Comparison of ENCODE assay signal across 28 cellular contexts in genomic region chr4:119615068-119615744, GRCh38. TPM values are rescaled to one million over a fixed set of nuclear protein-coding genes. Genes with fewer than 3 reads are reported as not detected.
DNase-seq lines count a peak whose midpoint lies in the region; ATAC-seq, FAIRE-seq and TF ChIP-seq lines count a peak whose summit lies in the region.
"Had no signal": no experiment of that assay in that cellular context is flagged by ENCODE, and none has a peak within 500 bp of the region (broad histone marks: within the 10 kb centered on the region; RNA-seq: fewer than 3 reads in every experiment).

No MANE protein-coding gene starts in this region.

- H3K4me3 ChIP-seq in astrocyte (ENCODE audit: insufficient read depth, low read depth, low read length) (no peak overlapping the region), left lung (no peak overlapping the region), upper lobe of left lung (no peak overlapping the region)
- H3K4me3 ChIP-seq: gastrocnemius medialis, Peyer's patch, SJSA1 had no signal

- H3K4me3 Mint-ChIP-seq in astrocyte (ENCODE audit: unreplicated experiment), result no peak overlapping the region
- H3K4me3 Mint-ChIP-seq in activated naive CD8-positive, alpha-beta T cell treated with anti-CD3 and anti-CD28 coated beads, Interleukin-2, amount 50 U/mL, for 24 hours, result no peak overlapping the region
- H3K4me3 Mint-ChIP-seq: activated naive CD4-positive, alpha-beta T cell treated with anti-CD3 and anti-CD28 coated beads, Interleukin-2, amount 10 ng/mL, durations not matched to agents 7 days and 5 days; activated T-cell treated with anti-CD3 and anti-CD28 coated beads, Interleukin-2, amount 50 U/mL, for 72 hours; CD4-positive, CD25-positive, alpha-beta regulatory T cell; central memory CD8-positive, alpha-beta T cell; neural crest cell had no signal

- no peak overlapping the region for H3K4me2 ChIP-seq in astrocyte (ENCODE audit: low read length)

- ATAC-seq in left lung, result peak; percentile 87
- peak; percentile 32 to 65 for ATAC-seq in upper lobe of left lung (ENCODE audit: low FRiP score in 2 of 2)
- no peak for ATAC-seq in GM18517 (IDR thresholded peaks at IDR 0.05; ENCODE audit: unreplicated experiment)
- no peak for ATAC-seq in activated naive CD8-positive, alpha-beta T cell treated with anti-CD3 and anti-CD28 coated beads, Interleukin-2, amount 50 U/mL, for 24 hours
- ATAC-seq: activated T-cell treated with anti-CD3 and anti-CD28 coated beads, Interleukin-2, amount 50 U/mL, for 72 hours; gastrocnemius medialis; stimulated activated naive CD8-positive, alpha-beta T cell treated with anti-CD3 and anti-CD28 coated beads, Interleukin-15, Interleukin-2, amounts not matched to agents 100 U/mL and 50 U/mL, for 24 hours had no signal

- H3K9ac ChIP-seq in astrocyte (ENCODE audit: low read length), result no peak overlapping the region
- H3K9ac ChIP-seq: parathyroid adenoma had no signal

- TF ChIP-seq EP300 in upper lobe of left lung (IDR thresholded peaks at IDR 0.05), result no peak

- no peaks in the 10 kb centered on the region for H3K9me3 Mint-ChIP-seq in astrocyte (ENCODE audit: unreplicated experiment)
- H3K9me3 Mint-ChIP-seq in activated naive CD8-positive, alpha-beta T cell treated with anti-CD3 and anti-CD28 coated beads, Interleukin-2, amount 50 U/mL, for 24 hours, result peaks cover 10% of the 10 kb centered on the region
- H3K9me3 Mint-ChIP-seq: activated naive CD4-positive, alpha-beta T cell treated with anti-CD3 and anti-CD28 coated beads, Interleukin-2, amount 10 ng/mL, durations not matched to agents 7 days and 5 days; central memory CD8-positive, alpha-beta T cell had no signal

- H3K27ac ChIP-seq in astrocyte (ENCODE audit: low read depth, low read length), result no peak overlapping the region
- H3K27ac ChIP-seq in left lung, result peak overlapping the region in 1 of 2 donors; percentile 9
- peak overlapping the region in 1 of 4 donors; percentile 21 for H3K27ac ChIP-seq in upper lobe of left lung
- H3K27ac ChIP-seq: parathyroid adenoma, Peyer's patch, SJSA1 had no signal

- H3K27me3 Mint-ChIP-seq in astrocyte (ENCODE audit: low read depth, unreplicated experiment), result no peaks in the 10 kb centered on the region
- H3K27me3 Mint-ChIP-seq in activated naive CD8-positive, alpha-beta T cell treated with anti-CD3 and anti-CD28 coated beads, Interleukin-2, amount 50 U/mL, for 24 hours, result peaks cover 13% of the 10 kb centered on the region

- no peaks in the 10 kb centered on the region for H3K36me3 Mint-ChIP-seq in astrocyte (ENCODE audit: low read depth, unreplicated experiment)
- no peaks in the 10 kb centered on the region for H3K36me3 Mint-ChIP-seq in activated naive CD8-positive, alpha-beta T cell treated with anti-CD3 and anti-CD28 coated beads, Interleukin-2, amount 50 U/mL, for 24 hours (ENCODE audit: low read depth)
- H3K36me3 Mint-ChIP-seq: activated naive CD4-positive, alpha-beta T cell treated with anti-CD3 and anti-CD28 coated beads, Interleukin-2, amount 10 ng/mL, durations not matched to agents 7 days and 5 days; CD4-positive, CD25-positive, alpha-beta regulatory T cell had no signal

- no peak overlapping the region for H3K27ac Mint-ChIP-seq in astrocyte (ENCODE audit: unreplicated experiment)
- no peak overlapping the region for H3K27ac Mint-ChIP-seq in activated naive CD8-positive, alpha-beta T cell treated with anti-CD3 and anti-CD28 coated beads, Interleukin-2, amount 50 U/mL, for 24 hours
- H3K27ac Mint-ChIP-seq: activated naive CD4-positive, alpha-beta T cell treated with anti-CD3 and anti-CD28 coated beads, Interleukin-2, amount 10 ng/mL, durations not matched to agents 7 days and 5 days; activated T-cell treated with anti-CD3 and anti-CD28 coated beads, Interleukin-2, amount 50 U/mL, for 72 hours; CD4-positive, CD25-positive, alpha-beta regulatory T cell had no signal

- TF ChIP-seq CTCF in astrocyte (IDR thresholded peaks at IDR 0.05; ENCODE audit: insufficient read depth, low read depth, low read length) (no peak), left lung (IDR thresholded peaks at IDR 0.05) (no peak), upper lobe of left lung (IDR thresholded peaks at IDR 0.05) (no peak)

- H4K20me1 ChIP-seq in astrocyte (ENCODE audit: insufficient read depth, low read length), result peaks cover 17% of the 10 kb centered on the region

- H2AFZ ChIP-seq in astrocyte (ENCODE audit: low read depth, low read length), result no peak overlapping the region
- H2AFZ ChIP-seq: parathyroid adenoma had no signal

- H3K79me2 ChIP-seq in astrocyte (ENCODE audit: insufficient read depth, low read length), result peaks cover 48% of the 10 kb centered on the region
- H3K79me2 ChIP-seq: parathyroid adenoma had no signal

- intact Hi-C loops in left lung (cut with DNase I), result no loop called here

- H3K27me3 ChIP-seq in astrocyte (ENCODE audit: insufficient read depth, low read length) (no peaks in the 10 kb centered on the region), left lung (no peaks in the 10 kb centered on the region), upper lobe of left lung (no peaks in the 10 kb centered on the region)
- H3K27me3 ChIP-seq: gastrocnemius medialis, Peyer's patch, SJSA1 had no signal

- DNase-seq in DMS79 (lab: John Stamatoyannopoulos, UW) (peak; percentile 51), DMS79 treated with DMSO at 0.1 percent for 48 hours (lab: John Stamatoyannopoulos, UW) (no peak), astrocyte (ENCODE audit: low read depth) (peak; percentile 23), left lung (no peak), upper lobe of left lung (no peak), NCI-H2171 (lab: John Stamatoyannopoulos, UW) (no peak)
- no peak for DNase-seq in activated naive CD8-positive, alpha-beta T cell treated with anti-CD3 and anti-CD28 coated beads, Interleukin-2, amount 50 U/mL, for 24 hours
- DNase-seq: 8988T; activated CD4-positive, alpha-beta T cell treated with anti-CD3 and anti-CD28 coated beads for 4 hours; activated naive CD4-positive, alpha-beta T cell treated with anti-CD3 and anti-CD28 coated beads, Interleukin-2, amount 10 ng/mL, durations not matched to agents 7 days and 5 days; activated T-cell treated with anti-CD3 and anti-CD28 coated beads, Interleukin-2, amount 50 U/mL, for 72 hours; CD4-positive, CD25-positive, alpha-beta regulatory T cell; gastrocnemius medialis; HCEC 1CT; islet precursor cell; NCI-H1417; NCI-H2081 treated with DMSO at 0.1 percent for 48 hours; NK-92 treated with Interleukin-12 subunit alpha and Interleukin-12 subunit beta, amount 100 ng/mL, for 24 hours; Peyer's patch; right cardiac atrium; stimulated activated naive CD8-positive, alpha-beta T cell treated with anti-CD3 and anti-CD28 coated beads, Interleukin-15, Interleukin-2, amounts not matched to agents 100 U/mL and 50 U/mL, for 24 hours; T-helper 2 cell had no signal

- no peak for FAIRE-seq in astrocyte (lab: Jason Lieb, UNC)
- FAIRE-seq: G401.6 had no signal

- peaks cover 1% of the 10 kb centered on the region for H3K4me1 Mint-ChIP-seq in astrocyte (ENCODE audit: low read depth, unreplicated experiment)
- no peaks in the 10 kb centered on the region for H3K4me1 Mint-ChIP-seq in activated naive CD8-positive, alpha-beta T cell treated with anti-CD3 and anti-CD28 coated beads, Interleukin-2, amount 50 U/mL, for 24 hours
- H3K4me1 Mint-ChIP-seq: activated naive CD4-positive, alpha-beta T cell treated with anti-CD3 and anti-CD28 coated beads, Interleukin-2, amount 10 ng/mL, durations not matched to agents 7 days and 5 days; CD4-positive, CD25-positive, alpha-beta regulatory T cell; central memory CD8-positive, alpha-beta T cell; neural crest cell had no signal

- no peak for TF ChIP-seq POLR2A in upper lobe of left lung (IDR thresholded peaks at IDR 0.05)

- H3K36me3 ChIP-seq in astrocyte (ENCODE audit: insufficient read depth, low read length) (no peaks in the 10 kb centered on the region), left lung (no peaks in the 10 kb centered on the region), upper lobe of left lung (no peaks in the 10 kb centered on the region)
- H3K36me3 ChIP-seq: gastrocnemius medialis, Peyer's patch had no signal

- no peaks in the 10 kb centered on the region for H3K9me3 ChIP-seq in astrocyte (ENCODE audit: insufficient read depth, low read depth, low read length)
- no peaks in the 10 kb centered on the region for H3K9me3 ChIP-seq in left lung
- no peaks in the 10 kb centered on the region for H3K9me3 ChIP-seq in upper lobe of left lung
- H3K9me3 ChIP-seq: gastrocnemius medialis, Peyer's patch, SJSA1 had no signal

- H3K4me1 ChIP-seq in astrocyte (ENCODE audit: insufficient read depth, low read length), result no peaks in the 10 kb centered on the region
- H3K4me1 ChIP-seq in left lung, result peaks cover 0 to 3% of the 10 kb centered on the region in 2 donors
- peaks cover 5 to 17% (median 10%) of the 10 kb centered on the region in 4 donors for H3K4me1 ChIP-seq in upper lobe of left lung
- H3K4me1 ChIP-seq: parathyroid adenoma, Peyer's patch, SJSA1 had no signal

RNA-seq across cellular contexts. Expression of gene PDE5A, which starts 13.4 kb away (rescaled TPM):
- total RNA-seq in astrocyte, result 2.2 and 3.6 TPM in 2 replicates
- 10 to 100 TPM; 26.7 to 46.6 TPM for total RNA-seq in left lung
- total RNA-seq in upper lobe of left lung, result 10 to 100 TPM; 17.2 to 37.8 (median 22.3) TPM

Comparison
In these comparisons a context has a peak if more than half of its experiments do, and no peak if none do; other contexts are left out.
1. DNase-seq: peak in DMS79 (single experiment) and astrocyte (single experiment); none in DMS79 treated with DMSO at 0.1 percent for 48 hours (single experiment), left lung (0 of 2), upper lobe of left lung (0 of 2), NCI-H2171 (single experiment) and activated naive CD8-positive, alpha-beta T cell treated with anti-CD3 and anti-CD28 coated beads, Interleukin-2, amount 50 U/mL, for 24 hours (single experiment).
2. ATAC-seq: peak in left lung (single experiment) and upper lobe of left lung (2 of 2); none in GM18517 (single experiment) and activated naive CD8-positive, alpha-beta T cell treated with anti-CD3 and anti-CD28 coated beads, Interleukin-2, amount 50 U/mL, for 24 hours (single experiment).